Comparison of ENCODE assay signal across 8 cellular contexts in genomic region chr3:184129012-184129411, GRCh38. TPM values are rescaled to one million over a fixed set of nuclear protein-coding genes. Genes with fewer than 3 reads are reported as not detected.
DNase-seq lines count a peak whose midpoint lies in the region; ATAC-seq and TF ChIP-seq lines count a peak whose summit lies in the region.

No MANE protein-coding gene starts in this region.

- TF ChIP-seq CTCF in OCI-LY7 (conservative IDR thresholded peaks at IDR 0.05; ENCODE audit: low read length) = peak; percentile 78

- intact Hi-C loops in OCI-LY7 (cut with micrococcal nuclease; ENCODE audit: unreplicated experiment) = no loop called here

- POLR2A ChIA-PET in OCI-LY7 (lab: Charles Lee) = no interaction called here

- no peak overlapping the region for H3K4me2 ChIP-seq in OCI-LY7 (ENCODE audit: low read length)

- H3K4me3 ChIP-seq in OCI-LY7 (ENCODE audit: low read depth, low read length, poor library complexity, severe bottlenecking) = no peak overlapping the region

- H3K36me3 ChIP-seq in OCI-LY7 (ENCODE audit: insufficient read depth, low read length) = no peaks in the 10 kb centered on the region

- H2AFZ ChIP-seq in OCI-LY7 (ENCODE audit: low read length) = no peak overlapping the region

- H4K20me1 ChIP-seq in OCI-LY7 (ENCODE audit: insufficient read depth, low read length) = no peaks in the 10 kb centered on the region

- CTCF ChIA-PET in OCI-LY7 (lab: Charles Lee; ENCODE audit: unreplicated experiment) = no interaction called here

- BruUV-seq in OCI-LY7 (replicated peaks; lab: Mats Ljungman, UMichigan) = no TSS peak

- H3K79me2 ChIP-seq in OCI-LY7 (ENCODE audit: insufficient read depth, low read depth, low read length) = no peaks in the 10 kb centered on the region

- no peaks in the 10 kb centered on the region for H3K9me2 ChIP-seq in OCI-LY7 (ENCODE audit: insufficient read depth, low read length)

- ATAC-seq in GM21529 (IDR thresholded peaks at IDR 0.05; ENCODE audit: unreplicated experiment) = peak; percentile 49
- ATAC-seq in HG02970 (IDR thresholded peaks at IDR 0.05; ENCODE audit: low FRiP score, unreplicated experiment) = no peak
- ATAC-seq in HG03378 (IDR thresholded peaks at IDR 0.05; ENCODE audit: unreplicated experiment) = no peak

- no peak overlapping the region for H3K27ac ChIP-seq in OCI-LY7 (ENCODE audit: low read depth, low read length, poor library complexity, severe bottlenecking)

- no peaks in the 10 kb centered on the region for H3K9me3 ChIP-seq in OCI-LY7 (ENCODE audit: low read length)

- peak; percentile 31 to 57 for DNase-seq in AML-193 (lab: John Stamatoyannopoulos, UW)
- DNase-seq in OCI-LY7 (ENCODE audit: low spot score) = peak; percentile 49
- DNase-seq in fibroblast of gingiva (ENCODE audit: low read depth) = peak; percentile 14
- no peak for DNase-seq in NCI-H526 treated with DMSO at 0.1 percent for 48 hours (lab: John Stamatoyannopoulos, UW)
- no peak for DNase-seq in NCI-H1930 (lab: John Stamatoyannopoulos, UW)

- H3K4me1 ChIP-seq in OCI-LY7 (ENCODE audit: insufficient read depth, low read length, poor library complexity, severe bottlenecking) = peaks cover 7% of the 10 kb centered on the region

RNA-seq across cellular contexts. Expression of gene EIF2B5, which starts 6.1 kb away (rescaled TPM):
- total RNA-seq in OCI-LY7 (2014; rRNA removed; shearing (Covaris generic)) = 41.1 and 66.1 TPM in 2 replicates
- 56.7 and 57.4 TPM in 2 replicates for total RNA-seq in OCI-LY7 (2022)

RNA-seq across cellular contexts. Expression of gene DVL3, which starts 26.2 kb away (rescaled TPM):
- total RNA-seq in OCI-LY7 (2014; rRNA removed; shearing (Covaris generic)) = 38.5 and 41.3 TPM in 2 replicates
- 65.6 and 70.4 TPM in 2 replicates for total RNA-seq in OCI-LY7 (2022)

RNA-seq across cellular contexts. Expression of gene HTR3E, which starts 32.1 kb away (rescaled TPM):
- total RNA-seq in OCI-LY7 (2014; rRNA removed; shearing (Covaris generic)) = not detected in 2 replicates
- total RNA-seq in OCI-LY7 (2022) = not detected in 2 replicates

RNA-seq across cellular contexts. Expression of gene AP2M1, which starts 45.6 kb away (rescaled TPM):
- 141 and 147 TPM in 2 replicates for total RNA-seq in OCI-LY7 (2014; rRNA removed; shearing (Covaris generic))
- total RNA-seq in OCI-LY7 (2022) = 158 and 168 TPM in 2 replicates

RNA-seq across cellular contexts. Expression of gene ABCF3, which starts 57.0 kb away (rescaled TPM):
- total RNA-seq in OCI-LY7 (2014; rRNA removed; shearing (Covaris generic)) = 38.9 and 51.6 TPM in 2 replicates
- 59.0 and 67.1 TPM in 2 replicates for total RNA-seq in OCI-LY7 (2022)

Comparison
In these comparisons a context has a peak if more than half of its experiments do, and no peak if none do; other contexts are left out.
1. DNase-seq: peak in AML-193 (2 of 2), OCI-LY7 (single experiment) and fibroblast of gingiva (single experiment); none in NCI-H526 treated with DMSO at 0.1 percent for 48 hours (single experiment) and NCI-H1930 (0 of 2).